ENCODE assay signal across 1 cellular context in the genomic region with DNA sequence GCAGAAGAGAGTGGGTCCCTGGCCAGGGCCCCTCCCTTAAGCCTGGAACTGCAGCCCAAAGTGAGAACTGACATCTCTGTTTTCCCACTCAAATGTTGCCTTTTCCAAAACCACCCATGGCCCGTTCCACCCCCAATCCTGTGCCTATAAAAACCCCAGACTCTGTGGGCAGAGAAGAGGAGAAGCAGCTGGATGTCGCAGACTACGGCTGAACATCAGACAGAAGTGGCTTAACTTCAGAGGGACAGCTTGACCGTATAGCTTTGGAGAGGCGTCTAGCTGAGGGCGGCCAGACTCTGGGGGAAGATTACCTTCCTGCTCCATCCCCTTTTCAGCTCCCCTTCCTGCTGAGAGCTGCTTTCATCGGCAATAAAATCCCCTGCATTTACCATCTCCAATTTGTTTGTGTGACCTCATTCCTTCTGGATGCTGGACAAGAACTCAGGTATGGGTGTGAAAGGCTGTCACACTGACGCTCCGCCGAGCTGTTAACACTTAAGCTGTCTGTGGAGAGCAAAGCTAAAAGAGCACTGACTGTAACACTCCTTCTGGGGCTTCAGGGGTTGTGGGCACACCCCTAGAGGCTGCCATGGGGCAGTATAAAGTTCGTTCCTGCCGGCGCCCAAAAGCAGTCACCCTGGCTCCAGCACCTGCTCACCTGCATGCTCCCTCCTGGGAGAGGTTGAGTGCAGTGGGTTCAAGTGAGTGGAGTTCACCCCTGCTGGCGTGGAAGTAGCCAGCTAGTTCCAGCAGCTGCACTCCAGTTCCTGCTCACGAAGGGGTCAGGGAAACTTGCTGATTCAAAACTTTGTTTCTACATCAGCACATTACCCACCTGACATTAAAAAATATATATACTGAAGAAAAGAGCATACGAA.
TF ChIP-seq lines count a peak whose summit lies in the region.

No MANE protein-coding gene starts in this region.

TF ChIP-seq in HEK293, 187 proteins besides CTCF, POLR2A, EP300 and RAD21 (continued from another document and continues in another):
- TF ChIP-seq, protein P1, sequence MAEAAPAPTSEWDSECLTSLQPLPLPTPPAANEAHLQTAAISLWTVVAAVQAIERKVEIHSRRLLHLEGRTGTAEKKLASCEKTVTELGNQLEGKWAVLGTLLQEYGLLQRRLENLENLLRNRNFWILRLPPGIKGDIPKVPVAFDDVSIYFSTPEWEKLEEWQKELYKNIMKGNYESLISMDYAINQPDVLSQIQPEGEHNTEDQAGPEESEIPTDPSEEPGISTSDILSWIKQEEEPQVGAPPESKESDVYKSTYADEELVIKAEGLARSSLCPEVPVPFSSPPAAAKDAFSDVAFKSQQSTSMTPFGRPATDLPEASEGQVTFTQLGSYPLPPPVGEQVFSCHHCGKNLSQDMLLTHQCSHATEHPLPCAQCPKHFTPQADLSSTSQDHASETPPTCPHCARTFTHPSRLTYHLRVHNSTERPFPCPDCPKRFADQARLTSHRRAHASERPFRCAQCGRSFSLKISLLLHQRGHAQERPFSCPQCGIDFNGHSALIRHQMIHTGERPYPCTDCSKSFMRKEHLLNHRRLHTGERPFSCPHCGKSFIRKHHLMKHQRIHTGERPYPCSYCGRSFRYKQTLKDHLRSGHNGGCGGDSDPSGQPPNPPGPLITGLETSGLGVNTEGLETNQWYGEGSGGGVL (tag by site-specific recombination; IDR thresholded peaks at IDR 0.05) = no peak
- TF ChIP-seq WT1 (tag by site-specific recombination; IDR thresholded peaks at IDR 0.05) (no peak), ZNF324 (tag by site-specific recombination; IDR thresholded peaks at IDR 0.05) (no peak), ZNF701 (tag by site-specific recombination; IDR thresholded peaks at IDR 0.05) (no peak), ZNF366 (tag by site-specific recombination; conservative IDR thresholded peaks at IDR 0.05) (no peak), ZNF155 (tag by site-specific recombination; IDR thresholded peaks at IDR 0.05) (no peak), ZNF510 (tag by site-specific recombination; IDR thresholded peaks at IDR 0.05; ENCODE audit: insufficient replicate concordance) (no peak), IKZF3 (tag by site-specific recombination; IDR thresholded peaks at IDR 0.05) (no peak), ZNF248 (tag by site-specific recombination; IDR thresholded peaks at IDR 0.05) (no peak), ZNF549 (tag by site-specific recombination; IDR thresholded peaks at IDR 0.05) (no peak), ZNF266 (tag by site-specific recombination; IDR thresholded peaks at IDR 0.05; ENCODE audit: low read depth) (no peak), ZNF335 (tag by site-specific recombination; conservative IDR thresholded peaks at IDR 0.05) (peak; percentile 97), MYNN (tag by site-specific recombination; IDR thresholded peaks at IDR 0.05; ENCODE audit: borderline replicate concordance) (no peak), ZNF48 (tag by site-specific recombination; IDR thresholded peaks at IDR 0.05) (no peak), KLF10 (tag by site-specific recombination; IDR thresholded peaks at IDR 0.05) (no peak), ZBTB8A (tag by site-specific recombination; IDR thresholded peaks at IDR 0.05) (0 out of 2 replicates have a peak, but pooled peaks have one; percentile 16), ZNF777 (tag by site-specific recombination; IDR thresholded peaks at IDR 0.05; ENCODE audit: borderline replicate concordance) (no peak), ZNF112 (tag by site-specific recombination; IDR thresholded peaks at IDR 0.05) (no peak), ZNF621 (tag by site-specific recombination; IDR thresholded peaks at IDR 0.05) (no peak), ZNF19 (tag by site-specific recombination; IDR thresholded peaks at IDR 0.05; ENCODE audit: low read depth) (no peak), ZSCAN16 (tag by site-specific recombination; IDR thresholded peaks at IDR 0.05) (no peak), ZNF140 (tag by site-specific recombination; IDR thresholded peaks at IDR 0.05) (no peak), REPIN1 (tag by site-specific recombination; IDR thresholded peaks at IDR 0.05; ENCODE audit: low read depth) (no peak), ZNF707 (tag by site-specific recombination; IDR thresholded peaks at IDR 0.05) (no peak), ZSCAN23 (tag by site-specific recombination; IDR thresholded peaks at IDR 0.05) (no peak), ZEB2 (tag by site-specific recombination; IDR thresholded peaks at IDR 0.05) (peak; percentile 37; the same call in 1 of the 2 replicates), SP3 (tag by site-specific recombination; IDR thresholded peaks at IDR 0.05) (no peak), ZNF423 (tag by site-specific recombination; IDR thresholded peaks at IDR 0.05) (no peak), ZNF843 (tag by site-specific recombination; IDR thresholded peaks at IDR 0.05) (0 out of 2 replicates have a peak, but pooled peaks have one; percentile 6), ZNF658 (tag by site-specific recombination; IDR thresholded peaks at IDR 0.05) (no peak), ZNF391 (tag by site-specific recombination; IDR thresholded peaks at IDR 0.05; ENCODE audit: borderline replicate concordance, low read depth) (no peak)
- TF ChIP-seq, protein P2, sequence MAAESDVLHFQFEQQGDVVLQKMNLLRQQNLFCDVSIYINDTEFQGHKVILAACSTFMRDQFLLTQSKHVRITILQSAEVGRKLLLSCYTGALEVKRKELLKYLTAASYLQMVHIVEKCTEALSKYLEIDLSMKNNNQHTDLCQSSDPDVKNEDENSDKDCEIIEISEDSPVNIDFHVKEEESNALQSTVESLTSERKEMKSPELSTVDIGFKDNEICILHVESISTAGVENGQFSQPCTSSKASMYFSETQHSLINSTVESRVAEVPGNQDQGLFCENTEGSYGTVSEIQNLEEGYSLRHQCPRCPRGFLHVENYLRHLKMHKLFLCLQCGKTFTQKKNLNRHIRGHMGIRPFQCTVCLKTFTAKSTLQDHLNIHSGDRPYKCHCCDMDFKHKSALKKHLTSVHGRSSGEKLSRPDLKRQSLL (tag by site-specific recombination; IDR thresholded peaks at IDR 0.05) = no peak
- TF ChIP-seq, protein P3, sequence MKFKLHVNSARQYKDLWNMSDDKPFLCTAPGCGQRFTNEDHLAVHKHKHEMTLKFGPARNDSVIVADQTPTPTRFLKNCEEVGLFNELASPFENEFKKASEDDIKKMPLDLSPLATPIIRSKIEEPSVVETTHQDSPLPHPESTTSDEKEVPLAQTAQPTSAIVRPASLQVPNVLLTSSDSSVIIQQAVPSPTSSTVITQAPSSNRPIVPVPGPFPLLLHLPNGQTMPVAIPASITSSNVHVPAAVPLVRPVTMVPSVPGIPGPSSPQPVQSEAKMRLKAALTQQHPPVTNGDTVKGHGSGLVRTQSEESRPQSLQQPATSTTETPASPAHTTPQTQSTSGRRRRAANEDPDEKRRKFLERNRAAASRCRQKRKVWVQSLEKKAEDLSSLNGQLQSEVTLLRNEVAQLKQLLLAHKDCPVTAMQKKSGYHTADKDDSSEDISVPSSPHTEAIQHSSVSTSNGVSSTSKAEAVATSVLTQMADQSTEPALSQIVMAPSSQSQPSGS (tag by site-specific recombination; IDR thresholded peaks at IDR 0.05; ENCODE audit: low read depth) = peak; percentile 72
- TF ChIP-seq, protein P4, sequence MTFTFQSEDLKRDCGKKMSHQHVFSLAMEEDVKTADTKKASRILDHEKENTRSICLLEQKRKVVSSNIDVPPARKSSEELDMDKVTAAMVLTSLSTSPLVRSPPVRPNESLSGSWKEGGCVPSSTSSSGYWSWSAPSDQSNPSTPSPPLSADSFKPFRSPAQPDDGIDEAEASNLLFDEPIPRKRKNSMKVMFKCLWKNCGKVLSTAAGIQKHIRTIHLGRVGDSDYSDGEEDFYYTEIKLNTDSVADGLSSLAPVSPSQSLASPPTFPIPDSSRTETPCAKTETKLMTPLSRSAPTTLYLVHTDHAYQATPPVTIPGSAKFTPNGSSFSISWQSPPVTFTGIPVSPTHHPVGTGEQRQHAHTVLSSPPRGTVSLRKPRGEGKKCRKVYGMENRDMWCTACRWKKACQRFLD (tag by site-specific recombination; IDR thresholded peaks at IDR 0.05) = no peak
- TF ChIP-seq, protein P5, sequence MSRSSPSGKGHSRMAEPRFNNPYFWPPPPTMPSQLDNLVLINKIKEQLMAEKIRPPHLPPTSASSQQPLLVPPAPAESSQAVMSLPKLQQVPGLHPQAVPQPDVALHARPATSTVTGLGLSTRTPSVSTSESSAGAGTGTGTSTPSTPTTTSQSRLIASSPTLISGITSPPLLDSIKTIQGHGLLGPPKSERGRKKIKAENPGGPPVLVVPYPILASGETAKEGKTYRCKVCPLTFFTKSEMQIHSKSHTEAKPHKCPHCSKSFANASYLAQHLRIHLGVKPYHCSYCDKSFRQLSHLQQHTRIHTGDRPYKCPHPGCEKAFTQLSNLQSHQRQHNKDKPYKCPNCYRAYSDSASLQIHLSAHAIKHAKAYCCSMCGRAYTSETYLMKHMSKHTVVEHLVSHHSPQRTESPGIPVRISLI (tag by site-specific recombination; IDR thresholded peaks at IDR 0.05) = no peak
- TF ChIP-seq, protein P6, sequence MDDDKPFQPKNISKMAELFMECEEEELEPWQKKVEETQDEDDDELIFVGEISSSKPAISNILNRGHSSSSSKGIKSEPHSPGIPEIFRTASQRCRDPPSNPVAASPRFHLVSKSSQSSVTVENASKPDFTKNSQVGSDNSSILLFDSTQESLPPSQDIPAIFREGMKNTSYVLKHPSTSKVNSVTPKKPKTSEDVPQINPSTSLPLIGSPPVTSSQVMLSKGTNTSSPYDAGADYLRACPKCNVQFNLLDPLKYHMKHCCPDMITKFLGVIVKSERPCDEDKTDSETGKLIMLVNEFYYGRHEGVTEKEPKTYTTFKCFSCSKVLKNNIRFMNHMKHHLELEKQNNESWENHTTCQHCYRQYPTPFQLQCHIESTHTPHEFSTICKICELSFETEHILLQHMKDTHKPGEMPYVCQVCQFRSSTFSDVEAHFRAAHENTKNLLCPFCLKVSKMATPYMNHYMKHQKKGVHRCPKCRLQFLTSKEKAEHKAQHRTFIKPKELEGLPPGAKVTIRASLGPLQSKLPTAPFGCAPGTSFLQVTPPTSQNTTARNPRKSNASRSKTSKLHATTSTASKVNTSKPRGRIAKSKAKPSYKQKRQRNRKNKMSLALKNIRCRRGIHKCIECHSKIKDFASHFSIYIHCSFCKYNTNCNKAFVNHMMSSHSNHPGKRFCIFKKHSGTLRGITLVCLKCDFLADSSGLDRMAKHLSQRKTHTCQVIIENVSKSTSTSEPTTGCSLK (tag by site-specific recombination; IDR thresholded peaks at IDR 0.05) = no peak
- TF ChIP-seq, protein P7, sequence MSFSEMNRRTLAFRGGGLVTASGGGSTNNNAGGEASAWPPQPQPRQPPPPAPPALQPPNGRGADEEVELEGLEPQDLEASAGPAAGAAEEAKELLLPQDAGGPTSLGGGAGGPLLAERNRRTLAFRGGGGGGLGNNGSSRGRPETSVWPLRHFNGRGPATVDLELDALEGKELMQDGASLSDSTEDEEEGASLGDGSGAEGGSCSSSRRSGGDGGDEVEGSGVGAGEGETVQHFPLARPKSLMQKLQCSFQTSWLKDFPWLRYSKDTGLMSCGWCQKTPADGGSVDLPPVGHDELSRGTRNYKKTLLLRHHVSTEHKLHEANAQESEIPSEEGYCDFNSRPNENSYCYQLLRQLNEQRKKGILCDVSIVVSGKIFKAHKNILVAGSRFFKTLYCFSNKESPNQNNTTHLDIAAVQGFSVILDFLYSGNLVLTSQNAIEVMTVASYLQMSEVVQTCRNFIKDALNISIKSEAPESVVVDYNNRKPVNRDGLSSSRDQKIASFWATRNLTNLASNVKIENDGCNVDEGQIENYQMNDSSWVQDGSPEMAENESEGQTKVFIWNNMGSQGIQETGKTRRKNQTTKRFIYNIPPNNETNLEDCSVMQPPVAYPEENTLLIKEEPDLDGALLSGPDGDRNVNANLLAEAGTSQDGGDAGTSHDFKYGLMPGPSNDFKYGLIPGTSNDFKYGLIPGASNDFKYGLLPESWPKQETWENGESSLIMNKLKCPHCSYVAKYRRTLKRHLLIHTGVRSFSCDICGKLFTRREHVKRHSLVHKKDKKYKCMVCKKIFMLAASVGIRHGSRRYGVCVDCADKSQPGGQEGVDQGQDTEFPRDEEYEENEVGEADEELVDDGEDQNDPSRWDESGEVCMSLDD (tag by site-specific recombination; IDR thresholded peaks at IDR 0.05) = no peak
- TF ChIP-seq, protein P8, sequence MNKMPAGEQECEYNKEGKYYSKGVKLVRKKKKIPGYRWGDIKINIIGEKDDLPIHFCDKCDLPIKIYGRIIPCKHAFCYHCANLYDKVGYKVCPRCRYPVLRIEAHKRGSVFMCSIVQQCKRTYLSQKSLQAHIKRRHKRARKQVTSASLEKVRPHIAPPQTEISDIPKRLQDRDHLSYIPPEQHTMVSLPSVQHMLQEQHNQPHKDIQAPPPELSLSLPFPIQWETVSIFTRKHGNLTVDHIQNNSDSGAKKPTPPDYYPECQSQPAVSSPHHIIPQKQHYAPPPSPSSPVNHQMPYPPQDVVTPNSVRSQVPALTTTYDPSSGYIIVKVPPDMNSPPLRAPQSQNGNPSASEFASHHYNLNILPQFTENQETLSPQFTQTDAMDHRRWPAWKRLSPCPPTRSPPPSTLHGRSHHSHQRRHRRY (tag by site-specific recombination; IDR thresholded peaks at IDR 0.05) = no peak
- TF ChIP-seq, protein P9, sequence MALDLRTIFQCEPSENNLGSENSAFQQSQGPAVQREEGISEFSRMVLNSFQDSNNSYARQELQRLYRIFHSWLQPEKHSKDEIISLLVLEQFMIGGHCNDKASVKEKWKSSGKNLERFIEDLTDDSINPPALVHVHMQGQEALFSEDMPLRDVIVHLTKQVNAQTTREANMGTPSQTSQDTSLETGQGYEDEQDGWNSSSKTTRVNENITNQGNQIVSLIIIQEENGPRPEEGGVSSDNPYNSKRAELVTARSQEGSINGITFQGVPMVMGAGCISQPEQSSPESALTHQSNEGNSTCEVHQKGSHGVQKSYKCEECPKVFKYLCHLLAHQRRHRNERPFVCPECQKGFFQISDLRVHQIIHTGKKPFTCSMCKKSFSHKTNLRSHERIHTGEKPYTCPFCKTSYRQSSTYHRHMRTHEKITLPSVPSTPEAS (tag by site-specific recombination; IDR thresholded peaks at IDR 0.05) = no peak
